In genomic region chr11:122181372-122181771, GRCh38 we compare ENCODE assay signal across 1 cellular context.
TF ChIP-seq lines count a peak whose summit lies in the region.

No MANE protein-coding gene starts in this region.

TF ChIP-seq in endothelial cell of umbilical vein, 7 proteins besides CTCF, POLR2A, EP300 and RAD21:
- no peak for TF ChIP-seq FOS (IDR thresholded peaks at IDR 0.05; ENCODE audit: borderline replicate concordance, insufficient read depth, low read length)
- TF ChIP-seq GATA2 (IDR thresholded peaks at IDR 0.05; ENCODE audit: insufficient read depth, insufficient read length, low read depth, low read length), result no peak
- TF ChIP-seq EZH2 (IDR thresholded peaks at IDR 0.05; ENCODE audit: borderline replicate concordance, low read depth, low read length, severe bottlenecking), result no peak
- no peak for TF ChIP-seq MAX (IDR thresholded peaks at IDR 0.05; ENCODE audit: insufficient read depth, insufficient read length)
- TF ChIP-seq MYC (IDR thresholded peaks at IDR 0.05; ENCODE audit: low read depth, low read length), result no peak
- no peak for TF ChIP-seq JUN (IDR thresholded peaks at IDR 0.05; ENCODE audit: borderline replicate concordance, insufficient read depth, insufficient read length, low read depth)
- TF ChIP-seq POLR2AphosphoS5 (IDR thresholded peaks at IDR 0.05; ENCODE audit: insufficient read depth, low read depth, low read length), result no peak
